ENCODE assay signal across 15 cellular contexts in the genomic region with DNA sequence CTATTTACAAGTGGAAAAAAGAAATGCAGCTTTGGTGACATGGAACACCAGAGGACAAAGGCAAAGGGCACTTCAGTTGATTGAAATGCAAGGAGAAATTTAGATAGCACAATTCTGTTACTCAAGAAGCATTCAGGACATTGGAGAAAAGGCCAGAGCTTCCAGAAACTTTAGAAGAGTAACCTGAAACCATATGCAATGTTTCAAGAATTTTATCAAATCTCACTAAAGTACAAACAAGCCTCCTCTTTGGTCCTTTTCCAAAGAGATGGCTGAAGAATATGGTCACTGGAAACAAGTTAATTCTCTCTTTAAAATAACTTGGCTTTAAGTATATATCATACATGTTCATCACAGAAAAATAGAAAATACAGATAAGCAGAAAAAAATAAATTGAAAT. TPM values are rescaled to one million over a fixed set of nuclear protein-coding genes. Genes with fewer than 3 reads are reported as not detected.
DNase-seq lines count a peak whose midpoint lies in the region; ATAC-seq, FAIRE-seq and TF ChIP-seq lines count a peak whose summit lies in the region.
"Had no signal": no experiment of that assay in that cellular context is flagged by ENCODE, and none has a peak within 500 bp of the region (broad histone marks: within the 10 kb centered on the region; RNA-seq: fewer than 3 reads in every experiment).

No MANE protein-coding gene starts in this region.

- H3K36me3 Mint-ChIP-seq in mesothelial cell of epicardium = no peaks in the 10 kb centered on the region
- H3K36me3 Mint-ChIP-seq: CD14-positive monocyte; CD8-positive, alpha-beta T cell had no signal

- H3K36me3 ChIP-seq in SK-N-SH (replicated peaks in 1 of 2; ENCODE audit: control insufficient read depth in 1 of 2, insufficient read depth in 2 of 2, low read length in 1 of 2) (no peaks in the 10 kb centered on the region), aorta (ENCODE audit: control insufficient read depth in 1 of 2, insufficient read depth in 2 of 2, low read length in 1 of 2) (no peaks in the 10 kb centered on the region)
- H3K36me3 ChIP-seq: HAP-1 had no signal

- H3K27ac ChIP-seq in SK-N-SH (ENCODE audit: low read depth in 2 of 2, low read length in 1 of 2) (no peak overlapping the region), aorta (ENCODE audit: low read depth in 1 of 2, low read length in 2 of 2) (no peak overlapping the region)
- H3K27ac ChIP-seq: A549 had no signal

- no peak for TF ChIP-seq RAD21 in SK-N-SH (IDR thresholded peaks at IDR 0.05; ENCODE audit: low read length)

- H4K20me1 ChIP-seq in SK-N-SH (ENCODE audit: insufficient read depth) = no peaks in the 10 kb centered on the region

- H3K9me3 Mint-ChIP-seq in mesothelial cell of epicardium = no peaks in the 10 kb centered on the region
- H3K9me3 Mint-ChIP-seq: CD8-positive, alpha-beta T cell had no signal

- POLR2A ChIA-PET in SK-N-SH (lab: Yijun Ruan, JAX) = no interaction called here

- no peaks in the 10 kb centered on the region for H3K79me2 ChIP-seq in SK-N-SH (ENCODE audit: insufficient read depth)

- no peak overlapping the region for H2AFZ ChIP-seq in SK-N-SH (ENCODE audit: low read depth)

- H3K9me3 ChIP-seq in SK-N-SH (no peaks in the 10 kb centered on the region), aorta (ENCODE audit: control insufficient read depth, low read length) (peaks cover 2% of the 10 kb centered on the region)
- H3K9me3 ChIP-seq: A549, HAP-1 had no signal

- peaks cover 16% of the 10 kb centered on the region for H3K4me1 Mint-ChIP-seq in mesothelial cell of epicardium
- H3K4me1 Mint-ChIP-seq: CD14-positive monocyte had no signal

- H3K27me3 ChIP-seq in SK-N-SH (ENCODE audit: insufficient read depth) (no peaks in the 10 kb centered on the region), aorta (ENCODE audit: control insufficient read depth in 1 of 2, insufficient read depth in 2 of 2, low read length in 1 of 2) (no peaks in the 10 kb centered on the region)

- no peak overlapping the region for H3K9ac ChIP-seq in SK-N-SH

- no peak overlapping the region for H3K4me3 Mint-ChIP-seq in mesothelial cell of epicardium
- H3K4me3 Mint-ChIP-seq: CD14-positive monocyte; CD8-positive, alpha-beta T cell had no signal

- DNase-seq in SK-N-SH (no peak), choroid plexus epithelial cell (ENCODE audit: low read depth) (peak; percentile 60), mesothelial cell of epicardium (ENCODE audit: low spot score in 2 of 2, unreplicated experiment in 2 of 2) (no peak), aorta (no peak), D721Med (ENCODE audit: insufficient read length, low spot score) (no peak)
- DNase-seq: CD8-positive, alpha-beta T cell; COR-L47; DMS53 had no signal

- no peak for FAIRE-seq in D721Med (lab: Jason Lieb, UNC)
- FAIRE-seq: A549, H1 had no signal

- ATAC-seq in HG02885 (IDR thresholded peaks at IDR 0.05; ENCODE audit: poor library complexity, unreplicated experiment) (no peak), aorta (ENCODE audit: low FRiP score) (no peak)
- ATAC-seq: A549; CD8-positive, alpha-beta T cell had no signal

- H3K4me3 ChIP-seq in SK-N-SH (ENCODE audit: low read depth in 2 of 2, low read length in 1 of 2) = no peak overlapping the region
- no peak overlapping the region for H3K4me3 ChIP-seq in choroid plexus epithelial cell (ENCODE audit: low read depth, low read length)
- no peak overlapping the region for H3K4me3 ChIP-seq in aorta (ENCODE audit: low read length in 2 of 2)
- H3K4me3 ChIP-seq: A549, HAP-1 had no signal

- no peak overlapping the region for H3K4me2 ChIP-seq in SK-N-SH
- H3K4me2 ChIP-seq: A549 had no signal

- peak overlapping the region; percentile 70 for H3K27ac Mint-ChIP-seq in mesothelial cell of epicardium
- H3K27ac Mint-ChIP-seq: CD8-positive, alpha-beta T cell had no signal

- no peak for TF ChIP-seq EP300 in SK-N-SH (IDR thresholded peaks at IDR 0.05; ENCODE audit: borderline replicate concordance in 1 of 2, low read depth in 1 of 2, low read length in 1 of 2)

- intact Hi-C loops in aorta (cut with DNase I) = no loop called here

- CTCF ChIA-PET in SK-N-SH (lab: Yijun Ruan, JAX) = interaction anchor here (1.2 to 3.2 kb wide), 5 partner anchors 8 to 314 kb away, joined by 3 to 10 read pairs (median 4); no protein-coding TSS in a partner anchor

- TF ChIP-seq CTCF in SK-N-SH (IDR thresholded peaks at IDR 0.05) (no peak), choroid plexus epithelial cell (conservative IDR thresholded peaks at IDR 0.05; ENCODE audit: low read depth, low read length) (no peak), mesothelial cell of epicardium (IDR thresholded peaks at IDR 0.05; ENCODE audit: unreplicated experiment) (no peak), D721Med (IDR thresholded peaks at IDR 0.05; ENCODE audit: insufficient read depth, missing control alignments) (no peak)

- H3K4me1 ChIP-seq in SK-N-SH (ENCODE audit: control insufficient read depth in 1 of 2, insufficient read depth in 2 of 2, low read depth in 1 of 2, low read length in 1 of 2) (no peaks in the 10 kb centered on the region), aorta (ENCODE audit: control insufficient read depth in 1 of 2, insufficient read depth in 2 of 2, low read length in 2 of 2) (no peaks in the 10 kb centered on the region)
- H3K4me1 ChIP-seq: A549, HAP-1 had no signal

- no peaks in the 10 kb centered on the region for H3K27me3 Mint-ChIP-seq in mesothelial cell of epicardium (ENCODE audit: low read depth)

- no peaks in the 10 kb centered on the region for H3F3A ChIP-seq in SK-N-SH (replicated peaks; ENCODE audit: insufficient read depth)

- H3K9me2 ChIP-seq in SK-N-SH = no peaks in the 10 kb centered on the region

TF ChIP-seq in SK-N-SH, 30 proteins besides CTCF, POLR2A, EP300 and RAD21:
- TF ChIP-seq NFIC (IDR thresholded peaks at IDR 0.05; ENCODE audit: borderline replicate concordance) (0 out of 2 replicates have a peak, but pooled peaks have one; percentile 26), USF1 (IDR thresholded peaks at IDR 0.05; ENCODE audit: borderline replicate concordance, low read depth) (no peak), TCF12 (IDR thresholded peaks at IDR 0.05) (0 out of 2 replicates have a peak, but pooled peaks have one; percentile 13), JUND (IDR thresholded peaks at IDR 0.05) (0 out of 2 replicates have a peak, but pooled peaks have one; percentile 4)

RNA-seq across cellular contexts. Expression of gene LMOD3, which starts 14.6 kb away (rescaled TPM):
- not detected in 2 replicates for polyA plus RNA-seq in SK-N-SH (2012; rRNA removed)
- polyA plus RNA-seq in SK-N-SH (2012; cell fraction: cytosol; rRNA removed) = not detected in 2 replicates
- polyA plus RNA-seq in SK-N-SH (2012; cell fraction: nucleus; rRNA removed) = not detected in 2 replicates
- total RNA-seq in mesothelial cell of epicardium = not detected in 3 replicates
- total RNA-seq in aorta = under 1 TPM in 1 of 2 donors, not detected in 1; 0.12 TPM
- not detected for polyA plus RNA-seq in aorta
- total RNA-seq: CD8-positive, alpha-beta T cell; Daoy; H1 had no signal
- polyA plus RNA-seq: A549, BJ, CD14-positive monocyte, H1 had no signal

RNA-seq across cellular contexts. Expression of gene ARL6IP5, which starts 52.3 kb away (rescaled TPM):
- 64.6 and 90.7 TPM in 2 replicates for polyA plus RNA-seq in SK-N-SH (2012; rRNA removed)
- polyA plus RNA-seq in SK-N-SH (2012; cell fraction: cytosol; rRNA removed) = 101 and 122 TPM in 2 replicates
- 24.8 and 38.2 TPM in 2 replicates for polyA plus RNA-seq in SK-N-SH (2012; cell fraction: nucleus; rRNA removed)
- total RNA-seq in mesothelial cell of epicardium = 45.6 to 48.9 TPM (median 46.5 TPM) in 3 replicates
- total RNA-seq in aorta = 100 to 1,000 TPM; 129 to 205 TPM
- polyA plus RNA-seq in aorta = 100 to 1,000 TPM; 160 to 195 TPM

RNA-seq across cellular contexts. Expression of gene UBA3, which starts 56.8 kb away (rescaled TPM):
- polyA plus RNA-seq in SK-N-SH (2012; rRNA removed) (43.0 and 62.0 TPM in 2 replicates), aorta (10 to 100 TPM; 32.2 to 38.3 TPM)
- polyA plus RNA-seq in SK-N-SH (2012; cell fraction: cytosol; rRNA removed) = 53.5 and 64.1 TPM in 2 replicates
- polyA plus RNA-seq in SK-N-SH (2012; cell fraction: nucleus; rRNA removed) = 50.1 and 92.6 TPM in 2 replicates
- total RNA-seq in mesothelial cell of epicardium (62.1 to 70.8 TPM (median 67.7 TPM) in 3 replicates), aorta (10 to 100 TPM; 38.0 to 59.7 TPM)
